In genomic region chr1:53945183-53945432, GRCh38 we compare ENCODE assay signal across 9 cellular contexts. TPM values are rescaled to one million over a fixed set of nuclear protein-coding genes. Genes with fewer than 3 reads are reported as not detected.
A peak's percentile ranks its signal among the peaks of the same experiment; 100 is the strongest.
DNase-seq lines count a peak whose midpoint lies in the region; ATAC-seq, FAIRE-seq and TF ChIP-seq lines count a peak whose summit lies in the region.
"Had no signal": no experiment of that assay in that cellular context is flagged by ENCODE, and none has a peak within 500 bp of the region (broad histone marks: within the 10 kb centered on the region; RNA-seq: fewer than 3 reads in every experiment).

No MANE protein-coding gene starts in this region.

- no peak for TF ChIP-seq POLR2A in endothelial cell of umbilical vein (IDR thresholded peaks at IDR 0.05; ENCODE audit: low read depth, low read length)
- TF ChIP-seq POLR2A in GM12891 (IDR thresholded peaks at IDR 0.05; ENCODE audit: low read depth, low read length), result no peak

- H3K4me3 Mint-ChIP-seq in Calu3 (ENCODE audit: low read depth, unreplicated experiment), result peak overlapping the region; percentile 98

- H3K9me3 ChIP-seq in OCI-LY7 (ENCODE audit: low read length), result no peaks in the 10 kb centered on the region
- no peaks in the 10 kb centered on the region for H3K9me3 ChIP-seq in endothelial cell of umbilical vein (replicated peaks; ENCODE audit: control insufficient read depth, insufficient read depth, low read length)
- no peaks in the 10 kb centered on the region for H3K9me3 ChIP-seq in pancreas

- peaks cover 23% of the 10 kb centered on the region for H3K4me1 Mint-ChIP-seq in Calu3 (ENCODE audit: low read depth, unreplicated experiment)

- dilution Hi-C loops in endothelial cell of umbilical vein (cut with MboI; ENCODE audit: extremely low pct_ligation_motif_present, low sequenced_read_pairs), result no loop called here

- peaks cover 7% of the 10 kb centered on the region; the same call in 1 of the 2 replicates for H3K36me3 ChIP-seq in OCI-LY7 (ENCODE audit: insufficient read depth, low read length)
- peaks cover 0 to 1% of the 10 kb centered on the region in 2 experiments for H3K36me3 ChIP-seq in endothelial cell of umbilical vein (ENCODE audit: control insufficient read depth in 2 of 2, extremely low read depth in 1 of 2, insufficient read depth in 2 of 2, low read length in 2 of 2)
- no peaks in the 10 kb centered on the region for H3K36me3 ChIP-seq in pancreas

- H2AFZ ChIP-seq in OCI-LY7 (ENCODE audit: low read length), result peak overlapping the region; percentile 86
- H2AFZ ChIP-seq in endothelial cell of umbilical vein (ENCODE audit: low read depth, low read length), result peak overlapping the region; percentile 100

- H3K4me3 ChIP-seq in OCI-LY7 (ENCODE audit: low read depth, low read length, poor library complexity, severe bottlenecking), result peak overlapping the region; percentile 71
- peak overlapping the region; percentile 88 to 95 (median 91) for H3K4me3 ChIP-seq in endothelial cell of umbilical vein (replicated peaks in 1 of 3; ENCODE audit: insufficient read depth in 1 of 3, low read depth in 1 of 3, low read length in 3 of 3)
- peak overlapping the region; percentile 71 to 83 (median 76) for H3K4me3 ChIP-seq in pancreas

- POLR2A ChIA-PET in OCI-LY7 (lab: Charles Lee), result interaction anchor here (0.7 to 2.7 kb wide), 13 partner anchors 9 to 119 kb away, joined by 3 to 16 read pairs (median 8); partner anchors contain the start of genes TCEANC2, TMEM59 and YIPF1
- POLR2A ChIA-PET in endothelial cell of umbilical vein (lab: Charles Lee), result interaction anchor here (0.5 kb wide), 1 partner anchor 462 kb away, joined by 3 read pairs; no protein-coding TSS in a partner anchor

- H3K79me2 ChIP-seq in OCI-LY7 (ENCODE audit: insufficient read depth, low read depth, low read length) (peaks cover 34% of the 10 kb centered on the region; the same call in 1 of the 2 replicates), endothelial cell of umbilical vein (ENCODE audit: control insufficient read depth, insufficient read depth, low read length) (peaks cover 38% of the 10 kb centered on the region)

- no peak for DNase-seq in Calu3
- no peak for DNase-seq in OCI-LY7 (ENCODE audit: low spot score)
- DNase-seq in endothelial cell of umbilical vein (ENCODE audit: low read depth, low spot score), result no peak
- DNase-seq in pancreas, result no peak
- no peak for DNase-seq in GM12891 (ENCODE audit: insufficient read length, low spot score)
- DNase-seq in retina, result no peak
- no peak for DNase-seq in SHP77 treated with DMSO at 0.1 percent for 48 hours (lab: John Stamatoyannopoulos, UW)

- H3K27me3 ChIP-seq in endothelial cell of umbilical vein (ENCODE audit: control insufficient read depth in 2 of 2, insufficient read depth in 2 of 2, low read length in 2 of 2), result no peaks in the 10 kb centered on the region
- H3K27me3 ChIP-seq in pancreas, result no peaks in the 10 kb centered on the region

- peak overlapping the region; percentile 80 for H3K27ac Mint-ChIP-seq in Calu3 (ENCODE audit: unreplicated experiment)

- intact Hi-C loops in Calu3 (cut with micrococcal nuclease; ENCODE audit: unreplicated experiment) (no loop called here), OCI-LY7 (cut with micrococcal nuclease; ENCODE audit: unreplicated experiment) (loop anchor here (5.0 kb wide), 1 partner anchor 68 kb away; no protein-coding TSS in a partner anchor), endothelial cell of umbilical vein (cut with micrococcal nuclease) (loop anchor here (1.0 to 2.0 kb wide), 2 partner anchors 56 to 544 kb away; partner anchors contain the start of gene YIPF1), pancreas (cut with DNase I) (loop anchor here in 1 of 3 donors (5.0 kb wide), 2 partner anchors 58 to 78 kb away; partner anchors contain the start of gene YIPF1)

- WGBS in pancreas, 2 donors, result 0% methylated on average over 16 of the region's 16 CpGs

- H3K9ac ChIP-seq in endothelial cell of umbilical vein (replicated peaks; ENCODE audit: extremely low read depth, insufficient read depth, low read length), result peak overlapping the region; percentile 75

- H3K36me3 Mint-ChIP-seq in Calu3 (ENCODE audit: insufficient read depth, unreplicated experiment), result peaks cover 33% of the 10 kb centered on the region

- BruUV-seq in Calu3 (replicated peaks; lab: Mats Ljungman, UMichigan), result no TSS peak
- BruUV-seq in OCI-LY7 (replicated peaks; lab: Mats Ljungman, UMichigan), result no TSS peak
- no TSS peak for BruUV-seq in endothelial cell of umbilical vein (replicated peaks; lab: Mats Ljungman, UMichigan)

- H3K9me3 Mint-ChIP-seq in Calu3 (ENCODE audit: low read depth, unreplicated experiment), result no peaks in the 10 kb centered on the region

- no peaks in the 10 kb centered on the region for H3K27me3 Mint-ChIP-seq in Calu3 (ENCODE audit: unreplicated experiment)

- H3K9me2 ChIP-seq in OCI-LY7 (ENCODE audit: insufficient read depth, low read length), result no peaks in the 10 kb centered on the region

- FAIRE-seq in endothelial cell of umbilical vein (lab: Jason Lieb, UNC) (no peak), pancreas (lab: Jason Lieb, UNC) (no peak), GM12891 (lab: Jason Lieb, UNC) (no peak)

- H4K20me1 ChIP-seq in OCI-LY7 (ENCODE audit: insufficient read depth, low read length) (no peaks in the 10 kb centered on the region), endothelial cell of umbilical vein (replicated peaks; ENCODE audit: control insufficient read depth, extremely low read depth, insufficient read depth, low read length) (no peaks in the 10 kb centered on the region)

- peak overlapping the region; percentile 97 for H3K4me2 ChIP-seq in OCI-LY7 (ENCODE audit: low read length)
- H3K4me2 ChIP-seq in endothelial cell of umbilical vein (ENCODE audit: insufficient read depth, low read length), result peak overlapping the region; percentile 96

- CTCF ChIA-PET in Calu3 (lab: Charles Lee), result interaction anchor here (0.5 to 2.6 kb wide), 10 partner anchors 13 to 1248 kb away, joined by 3 to 22 read pairs (median 4); partner anchors contain the start of gene YIPF1
- CTCF ChIA-PET in OCI-LY7 (lab: Charles Lee; ENCODE audit: unreplicated experiment), result interaction anchor here (1.0 to 1.8 kb wide), 4 partner anchors 15 to 85 kb away, joined by 3 to 6 read pairs (median 4); no protein-coding TSS in a partner anchor
- CTCF ChIA-PET in endothelial cell of umbilical vein (lab: Charles Lee), result interaction anchor here (0.7 to 2.2 kb wide), 12 partner anchors 9 to 229 kb away, joined by 3 to 22 read pairs (median 4); partner anchors contain the start of gene YIPF1

- H3K4me1 ChIP-seq in OCI-LY7 (ENCODE audit: insufficient read depth, low read length, poor library complexity, severe bottlenecking) (peaks cover 18% of the 10 kb centered on the region), endothelial cell of umbilical vein (ENCODE audit: control insufficient read depth, extremely low read depth, insufficient read depth, low read length) (peaks cover 20% of the 10 kb centered on the region), pancreas (peaks cover 0 to 18% (median 6%) of the 10 kb centered on the region in 3 donors)

- H3K27ac ChIP-seq in OCI-LY7 (ENCODE audit: low read depth, low read length, poor library complexity, severe bottlenecking), result peak overlapping the region; percentile 47
- peak overlapping the region; percentile 43 for H3K27ac ChIP-seq in endothelial cell of umbilical vein (ENCODE audit: insufficient read depth, low read depth, low read length)
- H3K27ac ChIP-seq in pancreas, result peak overlapping the region; percentile 71 to 88 (median 79)

- no peak for ATAC-seq in pancreas
- ATAC-seq in GM19395 (IDR thresholded peaks at IDR 0.05; ENCODE audit: unreplicated experiment), result no peak

- TF ChIP-seq CTCF in Calu3 (IDR thresholded peaks at IDR 0.05; ENCODE audit: unreplicated experiment), result no peak
- TF ChIP-seq CTCF in OCI-LY7 (conservative IDR thresholded peaks at IDR 0.05; ENCODE audit: low read length), result no peak
- TF ChIP-seq CTCF in endothelial cell of umbilical vein (IDR thresholded peaks at IDR 0.05; ENCODE audit: extremely low read depth in 1 of 2, insufficient read depth in 1 of 2, low read depth in 1 of 2, low read length in 2 of 2), result no peak
- no peak for TF ChIP-seq CTCF in pancreas (IDR thresholded peaks at IDR 0.05)

- H3K9me1 ChIP-seq in endothelial cell of umbilical vein (replicated peaks; ENCODE audit: control insufficient read depth, extremely low read depth, insufficient read depth, low read length), result no peaks in the 10 kb centered on the region

RNA-seq across cellular contexts. Expression of gene IFT25, which starts 0.4 kb away (rescaled TPM):
- total RNA-seq in Calu3 (2022) (25.8 and 30.0 TPM in 2 replicates), OCI-LY7 (2022) (45.2 and 45.4 TPM in 2 replicates), endothelial cell of umbilical vein (31.4 and 34.0 TPM in 2 replicates), pancreas (10 to 100 TPM in 1 of 6 donors, 1 to 10 TPM in 5; 5.9 to 12.0 (median 8.7) TPM)
- 57.0 and 61.0 TPM in 2 replicates for total RNA-seq in OCI-LY7 (2014; rRNA removed; shearing (Covaris generic))
- polyA plus RNA-seq in endothelial cell of umbilical vein (8.4 and 13.0 TPM in 2 replicates), pancreas (10 to 100 TPM in 1 of 2 donors, 1 to 10 TPM in 1; 9.2 to 21.5 TPM)
- polyA plus RNA-seq in endothelial cell of umbilical vein (2011; cell fraction: cytosol; rRNA removed), result 24.3 and 29.0 TPM in 2 replicates
- 17.4 and 23.7 TPM in 2 replicates for polyA plus RNA-seq in endothelial cell of umbilical vein (2011; cell fraction: nucleus; rRNA removed)
- polyA plus RNA-seq in endothelial cell of umbilical vein (2012), result 28.7 and 44.1 TPM in 2 replicates
- 3.4 and 5.1 TPM in 2 replicates for polyA minus RNA-seq in endothelial cell of umbilical vein
- polyA minus RNA-seq in endothelial cell of umbilical vein (2011; cell fraction: cytosol; rRNA and poly(A)+ RNA removed), result 10.3 TPM
- polyA minus RNA-seq in endothelial cell of umbilical vein (2011; cell fraction: nucleus; rRNA and poly(A)+ RNA removed), result 10.1 and 18.3 TPM in 2 replicates
- 60.0 TPM for polyA plus RNA-seq in GM12891 (2012; ENCODE audit: low read depth, missing spikeins)

RNA-seq across cellular contexts. Expression of gene LRRC42, which starts 1.0 kb away (rescaled TPM):
- total RNA-seq in Calu3 (2022) (23.8 and 24.9 TPM in 2 replicates), OCI-LY7 (2022) (16.4 and 18.5 TPM in 2 replicates), endothelial cell of umbilical vein (26.1 and 28.1 TPM in 2 replicates), pancreas (10 to 100 TPM in 1 of 6 donors, 1 to 10 TPM in 5; 5.7 to 12.4 (median 6.7) TPM)
- 12.5 and 17.5 TPM in 2 replicates for total RNA-seq in OCI-LY7 (2014; rRNA removed; shearing (Covaris generic))
- polyA plus RNA-seq in endothelial cell of umbilical vein (21.8 and 25.3 TPM in 2 replicates), pancreas (10 to 100 TPM in 1 of 2 donors, 1 to 10 TPM in 1; 5.2 to 20.5 TPM)
- polyA plus RNA-seq in endothelial cell of umbilical vein (2011; cell fraction: cytosol; rRNA removed), result 35.6 and 38.0 TPM in 2 replicates
- polyA plus RNA-seq in endothelial cell of umbilical vein (2011; cell fraction: nucleus; rRNA removed), result 18.3 and 20.5 TPM in 2 replicates
- polyA plus RNA-seq in endothelial cell of umbilical vein (2012), result 29.6 and 30.9 TPM in 2 replicates
- polyA minus RNA-seq in endothelial cell of umbilical vein, result 16.1 and 24.7 TPM in 2 replicates
- 14.3 TPM for polyA minus RNA-seq in endothelial cell of umbilical vein (2011; cell fraction: cytosol; rRNA and poly(A)+ RNA removed)
- 8.1 and 8.9 TPM in 2 replicates for polyA minus RNA-seq in endothelial cell of umbilical vein (2011; cell fraction: nucleus; rRNA and poly(A)+ RNA removed)
- 19.7 TPM for polyA plus RNA-seq in GM12891 (2012; ENCODE audit: low read depth, missing spikeins)

RNA-seq across cellular contexts. Expression of gene DIO1, which starts 51.1 kb away (rescaled TPM):
- total RNA-seq in Calu3 (2022) (not detected in 2 replicates), OCI-LY7 (2022) (not detected in 2 replicates), endothelial cell of umbilical vein (not detected in 2 replicates), pancreas (not detected)
- not detected in 2 replicates for total RNA-seq in OCI-LY7 (2014; rRNA removed; shearing (Covaris generic))
- polyA plus RNA-seq in endothelial cell of umbilical vein (not detected in 2 replicates), pancreas (under 1 TPM in 1 of 2 donors, not detected in 1; 0.09 TPM)
- not detected in 2 replicates for polyA plus RNA-seq in endothelial cell of umbilical vein (2011; cell fraction: cytosol; rRNA removed)
- polyA plus RNA-seq in endothelial cell of umbilical vein (2011; cell fraction: nucleus; rRNA removed), result not detected in 2 replicates
- polyA plus RNA-seq in endothelial cell of umbilical vein (2012), result 0.09 and 0.16 TPM in 2 replicates
- polyA minus RNA-seq in endothelial cell of umbilical vein, result not detected in 2 replicates
- polyA minus RNA-seq in endothelial cell of umbilical vein (2011; cell fraction: cytosol; rRNA and poly(A)+ RNA removed), result not detected
- not detected in 2 replicates for polyA minus RNA-seq in endothelial cell of umbilical vein (2011; cell fraction: nucleus; rRNA and poly(A)+ RNA removed)
- 0.04 TPM for polyA plus RNA-seq in GM12891 (2012; ENCODE audit: low read depth, missing spikeins)
- total RNA-seq: glomerular endothelial cell had no signal

RNA-seq across cellular contexts. Expression of gene YIPF1, which starts 55.5 kb away (rescaled TPM):
- total RNA-seq in Calu3 (2022) (15.2 and 18.2 TPM in 2 replicates), OCI-LY7 (2022) (15.0 and 23.8 TPM in 2 replicates), endothelial cell of umbilical vein (14.8 TPM in 2 replicates), pancreas (10 to 100 TPM in 4 of 6 donors, 1 to 10 TPM in 2; 5.6 to 17.7 (median 10.9) TPM)
- 13.7 and 16.7 TPM in 2 replicates for total RNA-seq in OCI-LY7 (2014; rRNA removed; shearing (Covaris generic))
- polyA plus RNA-seq in endothelial cell of umbilical vein (26.2 and 28.1 TPM in 2 replicates), pancreas (10 to 100 TPM; 10.5 to 16.6 TPM)
- polyA plus RNA-seq in endothelial cell of umbilical vein (2011; cell fraction: cytosol; rRNA removed), result 20.5 and 23.6 TPM in 2 replicates
- 19.9 and 21.6 TPM in 2 replicates for polyA plus RNA-seq in endothelial cell of umbilical vein (2011; cell fraction: nucleus; rRNA removed)
- 15.1 and 18.8 TPM in 2 replicates for polyA plus RNA-seq in endothelial cell of umbilical vein (2012)
- polyA minus RNA-seq in endothelial cell of umbilical vein, result 25.5 and 29.5 TPM in 2 replicates
- 6.6 TPM for polyA minus RNA-seq in endothelial cell of umbilical vein (2011; cell fraction: cytosol; rRNA and poly(A)+ RNA removed)
- 6.6 and 9.8 TPM in 2 replicates for polyA minus RNA-seq in endothelial cell of umbilical vein (2011; cell fraction: nucleus; rRNA and poly(A)+ RNA removed)
- polyA plus RNA-seq in GM12891 (2012; ENCODE audit: low read depth, missing spikeins), result 13.1 TPM
